8 cellular contexts compared by ENCODE assay signal in the genomic region with DNA sequence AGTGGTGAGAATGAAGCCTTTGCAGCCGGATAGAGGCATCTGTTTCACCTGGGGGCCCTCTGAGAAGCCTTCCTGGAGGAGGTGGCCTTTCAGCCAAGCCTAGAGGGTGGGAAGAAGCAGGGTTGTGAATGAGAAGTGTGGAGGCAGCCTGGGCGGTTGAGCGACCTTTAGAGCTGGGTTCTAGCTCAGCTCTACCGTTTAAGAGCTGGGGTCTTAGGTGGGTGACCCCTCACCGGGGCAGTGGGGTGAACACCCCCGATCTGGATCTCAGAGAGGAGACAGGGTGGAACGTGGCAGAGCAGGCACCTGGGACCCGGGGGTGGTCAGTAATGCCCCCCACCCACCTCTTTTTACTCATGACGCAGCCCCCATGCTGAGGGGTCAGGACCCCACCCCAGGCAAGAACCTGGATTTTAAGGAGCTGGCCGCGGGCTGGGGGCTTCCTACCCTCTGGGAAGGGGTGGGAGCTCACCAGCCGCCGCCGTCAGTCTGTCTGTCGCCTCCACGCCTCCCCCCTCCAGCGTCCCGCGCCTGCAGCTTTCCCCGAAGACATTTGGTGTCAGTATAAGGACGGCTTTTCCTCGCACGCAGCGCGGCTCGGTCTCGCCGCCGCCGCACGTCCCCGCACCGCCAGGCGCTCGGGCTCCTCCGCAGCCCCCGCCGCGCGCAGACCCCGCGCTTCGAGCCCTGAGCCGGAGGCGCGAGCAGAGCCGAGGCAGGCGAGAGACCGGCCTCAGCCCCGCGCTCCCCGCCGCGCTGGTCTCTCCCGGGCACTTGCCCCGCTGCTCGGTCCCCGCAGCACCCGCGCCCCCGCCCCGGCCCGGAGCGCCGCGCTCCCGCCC. TPM values are rescaled to one million over a fixed set of nuclear protein-coding genes. Genes with fewer than 3 reads are reported as not detected.
DNase-seq lines count a peak whose midpoint lies in the region; ATAC-seq and TF ChIP-seq lines count a peak whose summit lies in the region.

No MANE protein-coding gene starts in this region.

- H3K36me3 Mint-ChIP-seq in stimulated activated naive CD8-positive, alpha-beta T cell treated with anti-CD3 and anti-CD28 coated beads, Interleukin-15, Interleukin-2, amounts not matched to agents 100 ng/mL and 50 ng/mL, for 24 hours (ENCODE audit: low read depth): no peaks in the 10 kb centered on the region

- peak overlapping the region; percentile 65 for H3K4me3 Mint-ChIP-seq in stimulated activated naive CD8-positive, alpha-beta T cell treated with anti-CD3 and anti-CD28 coated beads, Interleukin-15, Interleukin-2, amounts not matched to agents 100 ng/mL and 50 ng/mL, for 24 hours

- DNase-seq in ACHN (peak; percentile 6), NCI-H1105 treated with DMSO at 0.1 percent for 48 hours (lab: John Stamatoyannopoulos, UW) (peak; percentile 13), left lobe of liver (ENCODE audit: low spot score) (no peak), GM20000 (ENCODE audit: low spot score) (no peak), SK-N-DZ (ENCODE audit: low spot score) (no peak), GM13977 (ENCODE audit: low spot score) (no peak)
- peak; percentile 69 for DNase-seq in activated naive CD4-positive, alpha-beta T cell treated with anti-CD3 and anti-CD28 coated beads, Interleukin-2, amount 50 U/mL, for 16 hours

- no peaks in the 10 kb centered on the region for H3K9me3 Mint-ChIP-seq in stimulated activated naive CD8-positive, alpha-beta T cell treated with anti-CD3 and anti-CD28 coated beads, Interleukin-15, Interleukin-2, amounts not matched to agents 100 ng/mL and 50 ng/mL, for 24 hours

- no peak overlapping the region for H3K27ac Mint-ChIP-seq in stimulated activated naive CD8-positive, alpha-beta T cell treated with anti-CD3 and anti-CD28 coated beads, Interleukin-15, Interleukin-2, amounts not matched to agents 100 ng/mL and 50 ng/mL, for 24 hours

- in situ Hi-C loops in ACHN (cut with HindIII; ENCODE audit: low pct_ligation_motif_present, low pct_unique_long_range_greater_than_20kb, low sequenced_read_pairs): no loop called here
- in situ Hi-C loops in GM13977 (cut with MboI; ENCODE audit: low pct_unique_long_range_greater_than_20kb, low sequenced_read_pairs, unreplicated experiment): no loop called here

- peaks cover 47% of the 10 kb centered on the region for H3K27me3 Mint-ChIP-seq in stimulated activated naive CD8-positive, alpha-beta T cell treated with anti-CD3 and anti-CD28 coated beads, Interleukin-15, Interleukin-2, amounts not matched to agents 100 ng/mL and 50 ng/mL, for 24 hours

- no peak for TF ChIP-seq CTCF in GM20000 (IDR thresholded peaks at IDR 0.05; ENCODE audit: extremely low read depth, missing control alignments)
- TF ChIP-seq CTCF in GM13977 (IDR thresholded peaks at IDR 0.05; ENCODE audit: extremely low read depth, insufficient read depth, missing control alignments): no peak

- H3K4me1 Mint-ChIP-seq in stimulated activated naive CD8-positive, alpha-beta T cell treated with anti-CD3 and anti-CD28 coated beads, Interleukin-15, Interleukin-2, amounts not matched to agents 100 ng/mL and 50 ng/mL, for 24 hours (ENCODE audit: low read depth): peaks cover 4% of the 10 kb centered on the region

- peak; percentile 18 for ATAC-seq in left lobe of liver

RNA-seq across cellular contexts. Expression of gene CACNA1I, which starts 13.4 kb away (rescaled TPM):
- total RNA-seq in left lobe of liver: 0.05 TPM
- not detected in 2 replicates for polyA plus RNA-seq in SK-N-DZ (2014; cell fraction: cytosol; rRNA removed)
- not detected in 2 replicates for polyA plus RNA-seq in SK-N-DZ (2014; cell fraction: nucleus; rRNA removed)

RNA-seq across cellular contexts. Expression of gene RPS19BP1, which starts 24.6 kb away (rescaled TPM):
- total RNA-seq in left lobe of liver: 50.1 TPM
- polyA plus RNA-seq in SK-N-DZ (2014; cell fraction: cytosol; rRNA removed): 151 and 169 TPM in 2 replicates
- 143 and 168 TPM in 2 replicates for polyA plus RNA-seq in SK-N-DZ (2014; cell fraction: nucleus; rRNA removed)

RNA-seq across cellular contexts. Expression of gene ATF4, which starts 36.8 kb away (rescaled TPM):
- 134 TPM for total RNA-seq in left lobe of liver
- polyA plus RNA-seq in SK-N-DZ (2014; cell fraction: cytosol; rRNA removed): 496 and 507 TPM in 2 replicates
- 518 and 549 TPM in 2 replicates for polyA plus RNA-seq in SK-N-DZ (2014; cell fraction: nucleus; rRNA removed)

RNA-seq across cellular contexts. Expression of gene MIEF1, which starts 55.1 kb away (rescaled TPM):
- 26.1 TPM for total RNA-seq in left lobe of liver
- 30.9 and 38.7 TPM in 2 replicates for polyA plus RNA-seq in SK-N-DZ (2014; cell fraction: cytosol; rRNA removed)
- polyA plus RNA-seq in SK-N-DZ (2014; cell fraction: nucleus; rRNA removed): 13.4 and 15.8 TPM in 2 replicates

Comparison
In these comparisons a context has a peak if more than half of its experiments do, and no peak if none do; other contexts are left out.
1. DNase-seq: peak in ACHN (single experiment), NCI-H1105 treated with DMSO at 0.1 percent for 48 hours (single experiment) and activated naive CD4-positive, alpha-beta T cell treated with anti-CD3 and anti-CD28 coated beads, Interleukin-2, amount 50 U/mL, for 16 hours (single experiment); none in left lobe of liver (single experiment), GM20000 (single experiment), SK-N-DZ (single experiment) and GM13977 (single experiment).